Comparison of ENCODE assay signal across 17 cellular contexts in genomic region chr1:245995474-245995873, GRCh38.
A peak's percentile ranks its signal among the peaks of the same experiment; 100 is the strongest.
DNase-seq lines count a peak whose midpoint lies in the region; ATAC-seq and TF ChIP-seq lines count a peak whose summit lies in the region.
"Had no signal": no experiment of that assay in that cellular context is flagged by ENCODE, and none has a peak within 500 bp of the region (broad histone marks: within the 10 kb centered on the region; RNA-seq: fewer than 3 reads in every experiment).

No MANE protein-coding gene starts in this region.

- ATAC-seq in HG03571 (IDR thresholded peaks at IDR 0.05; ENCODE audit: unreplicated experiment) = no peak

- in situ Hi-C loops in KBM-7 (cut with MboI; ENCODE audit: low pct_unique_long_range_greater_than_20kb, low sequenced_read_pairs) = loop anchor here (25.0 kb wide), 1 partner anchor 833 kb away; the partner anchor contains the start of gene KIF26B

- H3K4me1 Mint-ChIP-seq in glutamatergic neuron (ENCODE audit: low read depth, unreplicated experiment) (peaks cover 31% of the 10 kb centered on the region), CD14-positive monocyte (peaks cover 16% of the 10 kb centered on the region)

- H3K9me3 Mint-ChIP-seq in glutamatergic neuron (ENCODE audit: unreplicated experiment) (peaks cover 4% of the 10 kb centered on the region), CD14-positive monocyte (peaks cover 0 to 8% (median 0%) of the 10 kb centered on the region in 7 donors)

- TF ChIP-seq CTCF in 22Rv1 (IDR thresholded peaks at IDR 0.05) (no peak), C4-2B (conservative IDR thresholded peaks at IDR 0.05) (no peak), glutamatergic neuron (IDR thresholded peaks at IDR 0.05; ENCODE audit: partially characterized antibody, unreplicated experiment) (no peak), CD14-positive monocyte (IDR thresholded peaks at IDR 0.05) (no peak)

- H3K27ac Mint-ChIP-seq in glutamatergic neuron (ENCODE audit: unreplicated experiment) (peak overlapping the region; percentile 64), CD14-positive monocyte (no peak overlapping the region)

- peak overlapping the region; percentile 26; the same call in 1 of the 2 replicates for H3K27ac ChIP-seq in 22Rv1
- H3K27ac ChIP-seq in C4-2B = peak overlapping the region; percentile 36; the same call in 1 of the 2 replicates
- H3K27ac ChIP-seq: KMS-11, PC-9 had no signal

- H3K4me3 Mint-ChIP-seq in glutamatergic neuron (ENCODE audit: unreplicated experiment) = peak overlapping the region; percentile 61
- H3K4me3 Mint-ChIP-seq in CD14-positive monocyte = no peak overlapping the region

- peak; percentile 7 to 10 for DNase-seq in NCI-H1930 (lab: John Stamatoyannopoulos, UW)
- peak; percentile 26 for DNase-seq in glutamatergic neuron
- DNase-seq in H4 (ENCODE audit: low spot score) = no peak
- DNase-seq in CD14-positive monocyte (ENCODE audit: low spot score) = no peak
- DNase-seq in KBM-7 = no peak
- DNase-seq: DND-41; MM.1S; NCI-H1048; NCI-H2171 treated with DMSO at 0.1 percent for 48 hours; NK-92 treated with Interleukin-12 subunit alpha and Interleukin-12 subunit beta, amount 100 ng/mL, for 24 hours; PC-9; Right ventricle myocardium superior; RPMI8226 had no signal

- no peaks in the 10 kb centered on the region for H3K36me3 Mint-ChIP-seq in glutamatergic neuron (ENCODE audit: unreplicated experiment)
- no peaks in the 10 kb centered on the region for H3K36me3 Mint-ChIP-seq in CD14-positive monocyte

- intact Hi-C loops in CD14-positive monocyte (cut with micrococcal nuclease) = no loop called here

- H3K27me3 Mint-ChIP-seq in glutamatergic neuron (ENCODE audit: unreplicated experiment) (peaks cover 3% of the 10 kb centered on the region), CD14-positive monocyte (ENCODE audit: low read depth in 3 of 3) (peaks cover 0 to 2% (median 2%) of the 10 kb centered on the region in 3 donors)

Comparison
In these comparisons a context has a peak if more than half of its experiments do, and no peak if none do; other contexts are left out.
1. DNase-seq: peak in NCI-H1930 (2 of 2) and glutamatergic neuron (single experiment); none in H4 (single experiment), CD14-positive monocyte (single experiment) and KBM-7 (single experiment).